ENCODE assay signal across 24 cellular contexts in the genomic region with DNA sequence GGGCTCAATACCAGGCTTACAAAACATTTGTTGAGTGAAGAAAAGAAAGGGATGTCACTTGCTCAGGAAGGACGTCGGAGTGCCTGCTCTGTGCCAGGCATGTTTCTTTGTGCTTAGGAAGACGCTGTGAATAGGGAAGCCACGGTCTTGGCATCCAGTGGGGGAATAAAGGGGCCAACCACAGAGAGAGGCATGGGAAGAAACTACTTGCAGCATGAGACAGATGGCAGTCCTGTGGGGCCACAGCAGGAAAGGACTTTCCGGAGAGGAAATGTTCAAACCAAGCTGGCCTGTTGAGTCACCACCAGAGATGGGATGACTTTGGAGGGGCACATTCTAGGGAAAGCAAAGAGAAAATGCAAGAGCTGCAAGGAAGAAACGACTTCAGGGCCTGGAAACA.
DNase-seq lines count a peak whose midpoint lies in the region; ATAC-seq and TF ChIP-seq lines count a peak whose summit lies in the region.
"Had no signal": no experiment of that assay in that cellular context is flagged by ENCODE, and none has a peak within 500 bp of the region (broad histone marks: within the 10 kb centered on the region; RNA-seq: fewer than 3 reads in every experiment).

No MANE protein-coding gene starts in this region.

- intact Hi-C loops in Right ventricle myocardium inferior (cut with DNase I): no loop called here

- H3K4me3 Mint-ChIP-seq in osteocyte (ENCODE audit: unreplicated experiment): no peak overlapping the region

- H3K4me1 Mint-ChIP-seq in osteocyte (ENCODE audit: unreplicated experiment): no peaks in the 10 kb centered on the region

- H3K4me3 ChIP-seq in right atrium auricular region (no peak overlapping the region), MG63 (no peak overlapping the region)
- H3K4me3 ChIP-seq: body of pancreas, left lung, psoas muscle, thoracic aorta, vagina had no signal

- no peaks in the 10 kb centered on the region for H3K36me3 Mint-ChIP-seq in osteocyte (ENCODE audit: unreplicated experiment)

- H3K27ac ChIP-seq in right atrium auricular region: no peak overlapping the region
- H3K27ac ChIP-seq: body of pancreas, psoas muscle, thoracic aorta, vagina had no signal

- H3K27me3 Mint-ChIP-seq in osteocyte (ENCODE audit: unreplicated experiment): no peaks in the 10 kb centered on the region

- H3K27me3 ChIP-seq in right atrium auricular region (no peaks in the 10 kb centered on the region), MG63 (no peaks in the 10 kb centered on the region)
- H3K27me3 ChIP-seq: body of pancreas, vagina had no signal

- ATAC-seq in Right ventricle myocardium inferior: peak; percentile 47
- ATAC-seq: body of pancreas; HCT116; left lung; stimulated activated naive CD8-positive, alpha-beta T cell treated with anti-CD3 and anti-CD28 coated beads, Interleukin-15, Interleukin-2, amounts not matched to agents 100 U/mL and 50 U/mL, for 24 hours had no signal

- no peaks in the 10 kb centered on the region for H3K4me1 ChIP-seq in right atrium auricular region
- H3K4me1 ChIP-seq: body of pancreas, psoas muscle, vagina had no signal

- no peaks in the 10 kb centered on the region for H3K9me3 ChIP-seq in right atrium auricular region
- no peaks in the 10 kb centered on the region for H3K9me3 ChIP-seq in MG63
- H3K9me3 ChIP-seq: body of pancreas, left lung, psoas muscle, thoracic aorta, vagina had no signal

- TF ChIP-seq CTCF in right atrium auricular region (IDR thresholded peaks at IDR 0.05) (no peak), osteocyte (IDR thresholded peaks at IDR 0.05) (no peak)

- DNase-seq in Right ventricle myocardium inferior (ENCODE audit: missing footprints): no peak
- DNase-seq in right atrium auricular region (ENCODE audit: low spot score): no peak
- peak; percentile 36 for DNase-seq in M059J (ENCODE audit: low read depth)
- peak; percentile 78 for DNase-seq in SKM-1 treated with dmso at 0.1 percent for 144 hours (lab: John Stamatoyannopoulos, UW; ENCODE audit: unreplicated experiment)
- peak; percentile 36 for DNase-seq in osteocyte (ENCODE audit: extremely low spot score, unreplicated experiment)
- DNase-seq in MG63: no peak
- DNase-seq in NAMALWA (ENCODE audit: low spot score): no peak
- DNase-seq in LoVo (ENCODE audit: low spot score): no peak
- DNase-seq: activated CD4-positive, alpha-beta T cell treated with anti-CD3 and anti-CD28 coated beads, Interleukin-2, amount 50 U/mL, for 4 hours; activated naive CD4-positive, alpha-beta T cell treated with Interleukin-2 at 50 U/mL for 16 hours; DMS79; Karpas-422; left lung; NCI-H1417 treated with DMSO at 0.1 percent for 48 hours; NCI-H2081 treated with DMSO at 0.1 percent for 48 hours; NCI-H345; NCI-H774; OCI-M1; psoas muscle; stimulated activated naive CD8-positive, alpha-beta T cell treated with anti-CD3 and anti-CD28 coated beads, Interleukin-15, Interleukin-2, amounts not matched to agents 100 U/mL and 50 U/mL, for 24 hours had no signal

- H3K36me3 ChIP-seq in right atrium auricular region: no peaks in the 10 kb centered on the region
- no peaks in the 10 kb centered on the region for H3K36me3 ChIP-seq in MG63
- H3K36me3 ChIP-seq: left lung, thoracic aorta, vagina had no signal

- H3K9me3 Mint-ChIP-seq in osteocyte (ENCODE audit: unreplicated experiment): no peaks in the 10 kb centered on the region

- H3K27ac Mint-ChIP-seq in osteocyte (ENCODE audit: unreplicated experiment): no peak overlapping the region

Comparison
In these comparisons a context has a peak if more than half of its experiments do, and no peak if none do; other contexts are left out.
1. DNase-seq: peak in M059J (single experiment), SKM-1 treated with dmso at 0.1 percent for 144 hours (single experiment) and osteocyte (single experiment); none in Right ventricle myocardium inferior (single experiment), right atrium auricular region (single experiment), MG63 (single experiment), NAMALWA (single experiment) and LoVo (single experiment).